In the genomic region with DNA sequence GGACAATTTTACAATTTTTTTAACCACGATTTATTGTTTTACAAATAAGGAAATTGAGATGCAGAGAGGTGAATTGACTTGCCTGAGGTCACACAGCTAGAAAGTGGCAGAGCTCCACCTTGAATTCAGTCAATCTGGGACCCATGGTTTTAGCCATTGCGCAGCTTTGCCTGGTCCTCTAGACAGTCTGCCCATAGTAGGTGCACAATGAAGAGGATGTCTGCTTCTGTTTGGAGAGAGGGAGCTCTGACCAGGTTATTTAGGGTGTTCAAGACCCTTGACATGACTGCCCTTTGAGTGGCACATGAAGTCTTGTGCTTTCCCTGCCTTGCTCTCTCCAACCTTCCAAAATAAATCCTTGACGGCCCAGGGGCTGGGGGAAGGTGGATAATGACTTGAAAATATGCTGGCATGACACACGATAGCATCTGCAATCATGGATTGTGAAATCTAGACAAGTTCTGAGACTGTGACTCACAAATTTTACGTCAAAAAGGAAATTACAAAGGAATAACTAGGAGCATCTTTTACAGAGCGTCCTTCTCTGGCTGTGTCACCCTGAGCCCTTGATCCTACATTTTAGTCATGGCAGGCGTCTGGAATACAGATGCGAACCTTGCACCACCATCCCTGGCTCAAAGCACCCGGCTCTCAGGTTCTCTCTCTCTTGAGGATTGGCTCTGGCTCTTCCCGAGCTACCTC, we compare ENCODE assay signal across 12 cellular contexts. TPM values are rescaled to one million over a fixed set of nuclear protein-coding genes. Genes with fewer than 3 reads are reported as not detected.
A peak's percentile ranks its signal among the peaks of the same experiment; 100 is the strongest.
DNase-seq lines count a peak whose midpoint lies in the region; ATAC-seq, FAIRE-seq and TF ChIP-seq lines count a peak whose summit lies in the region.
"Had no signal": no experiment of that assay in that cellular context is flagged by ENCODE, and none has a peak within 500 bp of the region (broad histone marks: within the 10 kb centered on the region; RNA-seq: fewer than 3 reads in every experiment).

No MANE protein-coding gene starts in this region.

- H3K14ac ChIP-seq in H1 (ENCODE audit: insufficient read length), result no peak overlapping the region

- H2BK15ac ChIP-seq in H1 (ENCODE audit: low read length), result no peak overlapping the region

- H3K9ac ChIP-seq in BLaER1 treated with 17β-estradiol and CSF1 and Interleukin-3, amounts not matched to agents 10 nM and 100 nM, result peak overlapping the region in 4 of 11 experiments; percentile 28 to 59 (median 53); a peak in 8 of 22 replicates
- no peak overlapping the region for H3K9ac ChIP-seq in H1 (replicated peaks in 1 of 4; ENCODE audit: extremely low read depth in 1 of 4, low read depth in 3 of 4, low read length in 3 of 4)

- H4K8ac ChIP-seq in H1 (ENCODE audit: extremely low read depth, insufficient read depth, low read length), result no peak overlapping the region

- H4K5ac ChIP-seq in H1 (ENCODE audit: insufficient read length, low read depth, low read length), result no peak overlapping the region

- no peak overlapping the region for H2BK20ac ChIP-seq in H1 (ENCODE audit: low read length)

- H2BK5ac ChIP-seq in H1 (ENCODE audit: low read depth, low read length), result no peak overlapping the region

- TF ChIP-seq CTCF in NB4 (IDR thresholded peaks at IDR 0.05; ENCODE audit: low read depth, low read length) (no peak), H1 (IDR thresholded peaks at IDR 0.05; ENCODE audit: control extremely low read depth in 1 of 3, insufficient read depth in 1 of 3, low read depth in 1 of 3, low read length in 3 of 3) (no peak), pancreas (IDR thresholded peaks at IDR 0.05) (no peak)

- H3K23me2 ChIP-seq in H1 (ENCODE audit: low read depth, low read length), result no peaks in the 10 kb centered on the region; the same call in 1 of the 2 replicates

- no peak overlapping the region for H3K56ac ChIP-seq in H1 (replicated peaks; ENCODE audit: insufficient read length, low read depth, low read length)

- intact Hi-C loops in pancreas (cut with DNase I), result no loop called here

- no peaks in the 10 kb centered on the region for H3K9me3 ChIP-seq in BLaER1 treated with 17β-estradiol and CSF1 and Interleukin-3, amounts not matched to agents 10 nM and 100 nM (replicated peaks in 1 of 11)
- H3K9me3 ChIP-seq in H1 (ENCODE audit: insufficient read depth in 2 of 2, low read depth in 1 of 2, low read length in 1 of 2) (no peaks in the 10 kb centered on the region), pancreas (no peaks in the 10 kb centered on the region)

- CTCF ChIA-PET in H1 (lab: Charles Lee; ENCODE audit: partially characterized antibody), result interaction anchor here (1.0 to 1.8 kb wide), 3 partner anchors 13 to 52 kb away, joined by 3 to 9 read pairs (median 5); no protein-coding TSS in a partner anchor

- H4K20me1 ChIP-seq in BLaER1 treated with 17β-estradiol and CSF1 and Interleukin-3, amounts not matched to agents 10 nM and 100 nM, result no peaks in the 10 kb centered on the region
- H4K20me1 ChIP-seq in H1 (replicated peaks in 1 of 2; ENCODE audit: control insufficient read depth in 1 of 2, insufficient read depth in 2 of 2, low read length in 2 of 2), result no peaks in the 10 kb centered on the region

- H3K27me3 ChIP-seq in BLaER1 treated with 17β-estradiol and CSF1 and Interleukin-3, amounts not matched to agents 10 nM and 100 nM, result no peaks in the 10 kb centered on the region
- H3K27me3 ChIP-seq in H1 (replicated peaks in 1 of 4; ENCODE audit: control insufficient read depth in 3 of 4, extremely low read depth in 1 of 4, insufficient read depth in 3 of 4, low read length in 3 of 4), result no peaks in the 10 kb centered on the region
- H3K27me3 ChIP-seq in pancreas, result no peaks in the 10 kb centered on the region

- H2BK120ac ChIP-seq in H1 (replicated peaks; ENCODE audit: low read depth, low read length), result no peak overlapping the region

- FAIRE-seq in H1 (lab: Jason Lieb, UNC) (no peak), pancreas (lab: Jason Lieb, UNC) (no peak)

- no peak overlapping the region for H2AK5ac ChIP-seq in H1 (ENCODE audit: low read depth, low read length)

- H4K91ac ChIP-seq in H1 (replicated peaks; ENCODE audit: insufficient read length, low read length), result no peak overlapping the region

- H3K79me1 ChIP-seq in H1 (ENCODE audit: low read depth, low read length), result no peaks in the 10 kb centered on the region

- no peak overlapping the region for H3K18ac ChIP-seq in H1 (ENCODE audit: extremely low read depth, low read length)

- H3K27ac ChIP-seq in BLaER1 treated with 17β-estradiol and CSF1 and Interleukin-3, amounts not matched to agents 10 nM and 100 nM, result peak overlapping the region in 10 of 11 experiments; percentile 38 to 93 (median 60); a peak in 18 of 22 replicates
- H3K27ac ChIP-seq in H1 (ENCODE audit: low read depth, low read length), result no peak overlapping the region
- H3K27ac ChIP-seq in pancreas, result no peak overlapping the region

- H3K4ac ChIP-seq in H1 (replicated peaks; ENCODE audit: insufficient read length, low read depth, low read length), result no peak overlapping the region

- H3K79me2 ChIP-seq in H1 (ENCODE audit: control insufficient read depth in 1 of 2, insufficient read depth in 2 of 2, low read length in 2 of 2), result no peaks in the 10 kb centered on the region

- ATAC-seq in pancreas, result peak in 3 of 4 donors; percentile 36 to 73 (median 47)

- DNase-seq in NB4 (ENCODE audit: low read depth) (peak; percentile 69), H1 (ENCODE audit: low read depth in 1 of 2, low spot score in 2 of 2) (no peak), pancreas (no peak), putamen (ENCODE audit: low spot score) (no peak), NCI-H2171 treated with DMSO at 0.1 percent for 48 hours (lab: John Stamatoyannopoulos, UW) (no peak), HuH-7 (ENCODE audit: low spot score) (no peak)
- DNase-seq in central memory CD4-positive, alpha-beta T cell, result no peak
- DNase-seq: activated effector memory CD4-positive, alpha-beta T cell treated with Interleukin-2 at 50 U/mL for 16 hours; head of caudate nucleus; nucleus accumbens; stimulated activated naive CD4-positive, alpha-beta T cell treated with Interleukin-2 at 50 U/mL for 16 hours had no signal

- H3K4me1 ChIP-seq in BLaER1 treated with 17β-estradiol and CSF1 and Interleukin-3, amounts not matched to agents 10 nM and 100 nM, result peaks cover 60 to 99% (median 77%) of the 10 kb centered on the region in 10 experiments
- H3K4me1 ChIP-seq in H1 (replicated peaks in 1 of 4; ENCODE audit: control insufficient read depth in 3 of 4, insufficient read depth in 4 of 4, low read length in 3 of 4) (0 out of 7 replicates have a peak, but pooled peaks cover 0 to 4% (median 1%) of the 10 kb centered on the region in 4 experiments), pancreas (no peaks in the 10 kb centered on the region)

- H2BK12ac ChIP-seq in H1 (ENCODE audit: low read depth, low read length), result peak overlapping the region; percentile 10; the same call in 1 of the 2 replicates

- TF ChIP-seq POLR2A in NB4 (IDR thresholded peaks at IDR 0.05; ENCODE audit: extremely low read depth, insufficient read length), result no peak
- TF ChIP-seq POLR2A in H1 (IDR thresholded peaks at IDR 0.05; ENCODE audit: control extremely low read depth in 1 of 2, low read depth in 2 of 2, low read length in 2 of 2), result no peak

- POLR2A ChIA-PET in H1 (lab: Charles Lee; ENCODE audit: partially characterized antibody), result interaction anchor here (0.6 to 2.3 kb wide), 5 partner anchors 10 to 44 kb away, joined by 3 to 11 read pairs (median 4); a partner anchor contains a TSS

- no peak overlapping the region for H3K23ac ChIP-seq in H1 (ENCODE audit: insufficient read length)

- no peak for TF ChIP-seq EP300 in H1 (IDR thresholded peaks at IDR 0.05; ENCODE audit: borderline replicate concordance in 1 of 2, low read depth in 2 of 2, low read length in 2 of 2)

- peak overlapping the region in 9 of 11 experiments; percentile 5 to 92 (median 82); a peak in 17 of 22 replicates for H3K4me2 ChIP-seq in BLaER1 treated with 17β-estradiol and CSF1 and Interleukin-3, amounts not matched to agents 10 nM and 100 nM
- H3K4me2 ChIP-seq in H1 (ENCODE audit: insufficient read depth in 1 of 2, low read depth in 2 of 2, low read length in 2 of 2), result no peak overlapping the region

- 91% methylated on average over 10 of the region's 10 CpGs; no CpG with 5 or more reads in 1 of the 2 experiments for WGBS in H1 (ENCODE audit: extremely low coverage in 1 of 2, insufficient coverage in 1 of 2, insufficient read length in 1 of 2, insufficient replicate concordance in 2 of 2, low coverage in 1 of 2, low lambda C conversion rate in 2 of 2, missing lambda C conversion rate in 1 of 2), 2 experiments
- WGBS in pancreas, 2 donors, result 74 to 75% methylated on average over 10 of the region's 10 CpGs

- H3K4me3 ChIP-seq in BLaER1 treated with 17β-estradiol and CSF1 and Interleukin-3, amounts not matched to agents 10 nM and 100 nM, result no peak overlapping the region; a peak in 1 of 20 replicates
- H3K4me3 ChIP-seq in NB4 (ENCODE audit: low read depth, low read length), result no peak overlapping the region
- no peak overlapping the region for H3K4me3 ChIP-seq in H1 (ENCODE audit: extremely low read depth in 1 of 4, insufficient read depth in 2 of 4, low read depth in 3 of 4, low read length in 4 of 4)
- H3K4me3 ChIP-seq in pancreas, result no peak overlapping the region

- H2AFZ ChIP-seq in H1 (ENCODE audit: low read length), result no peak overlapping the region

- no peak for TF ChIP-seq RAD21 in H1 (IDR thresholded peaks at IDR 0.05 in 1 of 2, conservative IDR thresholded peaks at IDR 0.05 in 1 of 2; ENCODE audit: low read depth in 2 of 2, low read length in 2 of 2)

- H3K36me3 ChIP-seq in BLaER1 treated with 17β-estradiol and CSF1 and Interleukin-3, amounts not matched to agents 10 nM and 100 nM, result no peaks in the 10 kb centered on the region
- no peaks in the 10 kb centered on the region for H3K36me3 ChIP-seq in H1 (ENCODE audit: control insufficient read depth in 2 of 4, insufficient read depth in 4 of 4, low read length in 3 of 4)
- H3K36me3 ChIP-seq in pancreas, result no peaks in the 10 kb centered on the region

RNA-seq across cellular contexts. Expression of a gene that starts 26.2 kb away (rescaled TPM):
- total RNA-seq in H1 (2021; fragmentation: NEBNext Ultra II Directional; extraction: Animal tissue kit (Norgen Biotek cat#: 25700)), result 240 and 252 TPM in 2 replicates
- polyA plus RNA-seq in H1 (2011; rRNA removed) (304 and 490 TPM in 2 replicates), pancreas (10 to 100 TPM; 40.1 to 51.9 TPM)
- polyA plus RNA-seq in H1 (2011; cell fraction: cytosol; rRNA removed), result 310 TPM
- 192 TPM for polyA plus RNA-seq in H1 (2011; cell fraction: nucleus; rRNA removed)
- polyA plus RNA-seq in H1 (2012, experiment 1 of 2), result 135 to 194 TPM (median 157 TPM) in 4 replicates
- 300 TPM for polyA plus RNA-seq in H1 (2012, experiment 2 of 2)
- polyA plus RNA-seq in H1 (2013, experiment 1 of 2), result 260 TPM
- polyA plus RNA-seq in H1 (2013, experiment 2 of 2), result 250 TPM
- 30.4 and 61.8 TPM in 2 replicates for polyA minus RNA-seq in H1 (2011; rRNA and poly(A)+ RNA removed)
- polyA minus RNA-seq in H1 (2011; cell fraction: cytosol; rRNA and poly(A)+ RNA removed), result 97.4 TPM
- 104 TPM for polyA minus RNA-seq in H1 (2011; cell fraction: nucleus; rRNA and poly(A)+ RNA removed)
- 10 to 100 TPM; 16.6 to 54.0 (median 31.2) TPM for total RNA-seq in pancreas

RNA-seq across cellular contexts. Expression of a gene that starts 54.4 kb away (rescaled TPM):
- total RNA-seq in H1 (2021; fragmentation: NEBNext Ultra II Directional; extraction: Animal tissue kit (Norgen Biotek cat#: 25700)), result 6.1 and 7.0 TPM in 2 replicates
- polyA plus RNA-seq in H1 (2011; rRNA removed) (1.8 and 2.3 TPM in 2 replicates), pancreas (under 1 TPM; 0.04 to 0.05 TPM)
- polyA plus RNA-seq in H1 (2011; cell fraction: cytosol; rRNA removed), result 1.8 TPM
- polyA plus RNA-seq in H1 (2011; cell fraction: nucleus; rRNA removed), result 2.4 TPM
- polyA plus RNA-seq in H1 (2012, experiment 1 of 2), result 3.9 to 5.3 TPM (median 4.1 TPM) in 4 replicates
- polyA plus RNA-seq in H1 (2012, experiment 2 of 2), result 3.4 TPM
- polyA plus RNA-seq in H1 (2013, experiment 1 of 2), result 3.1 TPM
- polyA plus RNA-seq in H1 (2013, experiment 2 of 2), result 2.9 TPM
- 3.2 and 4.8 TPM in 2 replicates for polyA minus RNA-seq in H1 (2011; rRNA and poly(A)+ RNA removed)
- polyA minus RNA-seq in H1 (2011; cell fraction: cytosol; rRNA and poly(A)+ RNA removed), result 2.7 TPM
- 3.8 TPM for polyA minus RNA-seq in H1 (2011; cell fraction: nucleus; rRNA and poly(A)+ RNA removed)
- under 1 TPM in 4 of 6 donors, not detected in 2; 0.14 to 0.40 (median 0.20) TPM for total RNA-seq in pancreas

Comparison
In these comparisons a context has a peak if more than half of its experiments do, and no peak if none do; other contexts are left out.
1. H3K27ac ChIP-seq: peak in BLaER1 treated with 17β-estradiol and CSF1 and Interleukin-3, amounts not matched to agents 10 nM and 100 nM (10 of 11); none in H1 (single experiment) and pancreas (0 of 4).
2. H3K4me2 ChIP-seq: peak in BLaER1 treated with 17β-estradiol and CSF1 and Interleukin-3, amounts not matched to agents 10 nM and 100 nM (9 of 11); none in H1 (0 of 2).